In genomic region chr10:132410056-132410778, GRCh38 we compare ENCODE assay signal across 20 cellular contexts. TPM values are rescaled to one million over a fixed set of nuclear protein-coding genes. Genes with fewer than 3 reads are reported as not detected.
DNase-seq lines count a peak whose midpoint lies in the region; ATAC-seq and TF ChIP-seq lines count a peak whose summit lies in the region.
"Had no signal": no experiment of that assay in that cellular context is flagged by ENCODE, and none has a peak within 500 bp of the region (broad histone marks: within the 10 kb centered on the region; RNA-seq: fewer than 3 reads in every experiment).

No MANE protein-coding gene starts in this region.

- H3K9ac ChIP-seq in endodermal cell (ENCODE audit: extremely low read depth, low read length, poor library complexity, severe bottlenecking): no peak overlapping the region
- H3K9ac ChIP-seq in neural progenitor cell: no peak overlapping the region

- intact Hi-C loops in aorta (cut with DNase I): no loop called here

- no peaks in the 10 kb centered on the region for H3F3A ChIP-seq in neural progenitor cell (ENCODE audit: low read depth)

- H3K4me1 ChIP-seq in endodermal cell (ENCODE audit: control insufficient read depth, insufficient read depth, low read length): no peaks in the 10 kb centered on the region
- H3K4me1 ChIP-seq in neural progenitor cell: peaks cover 29% of the 10 kb centered on the region
- no peaks in the 10 kb centered on the region for H3K4me1 ChIP-seq in aorta (ENCODE audit: control insufficient read depth in 1 of 2, insufficient read depth in 2 of 2, low read length in 2 of 2)
- H3K4me1 ChIP-seq: SJCRH30 had no signal

- ATAC-seq in GM21515 (IDR thresholded peaks at IDR 0.05; ENCODE audit: unreplicated experiment) (no peak), aorta (ENCODE audit: low FRiP score) (no peak)
- ATAC-seq: GM12878, HCT116, sciatic nerve had no signal

- no peaks in the 10 kb centered on the region for H3K9me3 Mint-ChIP-seq in activated naive CD4-positive, alpha-beta T cell treated with anti-CD3 and anti-CD28 coated beads, Interleukin-2, amount 50 U/mL, for 24 hours
- no peaks in the 10 kb centered on the region for H3K9me3 Mint-ChIP-seq in endodermal cell
- H3K9me3 Mint-ChIP-seq in neural progenitor cell: no peaks in the 10 kb centered on the region
- no peaks in the 10 kb centered on the region for H3K9me3 Mint-ChIP-seq in type B pancreatic cell
- H3K9me3 Mint-ChIP-seq: activated CD4-positive, alpha-beta T cell treated with anti-CD3 and anti-CD28 coated beads, Interleukin-2, amount 10 ng/mL, durations not matched to agents 7 days and 5 days; CD4-positive, CD25-positive, alpha-beta regulatory T cell had no signal

- H3K4me3 ChIP-seq in endodermal cell (ENCODE audit: low read length) (no peak overlapping the region), neural progenitor cell (no peak overlapping the region), aorta (ENCODE audit: low read length in 2 of 2) (no peak overlapping the region)
- H3K4me3 ChIP-seq: GM12878, SJCRH30 had no signal

- no peaks in the 10 kb centered on the region for H4K20me1 ChIP-seq in neural progenitor cell (ENCODE audit: low read depth)

- H3K27me3 ChIP-seq in endodermal cell (ENCODE audit: control insufficient read depth, insufficient read depth, low read length, poor library complexity, severe bottlenecking) (no peaks in the 10 kb centered on the region), neural progenitor cell (no peaks in the 10 kb centered on the region), aorta (ENCODE audit: control insufficient read depth in 1 of 2, insufficient read depth in 2 of 2, low read length in 1 of 2) (no peaks in the 10 kb centered on the region)
- H3K27me3 ChIP-seq: SJCRH30 had no signal

- H3K27me3 Mint-ChIP-seq in activated naive CD4-positive, alpha-beta T cell treated with anti-CD3 and anti-CD28 coated beads, Interleukin-2, amount 50 U/mL, for 24 hours: no peaks in the 10 kb centered on the region
- H3K27me3 Mint-ChIP-seq in endodermal cell (ENCODE audit: insufficient read depth) (no peaks in the 10 kb centered on the region), neural progenitor cell (ENCODE audit: insufficient read depth, low read depth) (peaks cover 2% of the 10 kb centered on the region), type B pancreatic cell (no peaks in the 10 kb centered on the region)
- H3K27me3 Mint-ChIP-seq: activated CD4-positive, alpha-beta T cell treated with anti-CD3 and anti-CD28 coated beads, Interleukin-2, amount 10 ng/mL, durations not matched to agents 7 days and 5 days; CD4-positive, CD25-positive, alpha-beta regulatory T cell had no signal

- peaks cover 2% of the 10 kb centered on the region for H3K36me3 Mint-ChIP-seq in activated naive CD4-positive, alpha-beta T cell treated with anti-CD3 and anti-CD28 coated beads, Interleukin-2, amount 50 U/mL, for 24 hours
- H3K36me3 Mint-ChIP-seq in endodermal cell (ENCODE audit: low read depth): peaks cover 7% of the 10 kb centered on the region
- H3K36me3 Mint-ChIP-seq in neural progenitor cell: peaks cover 6% of the 10 kb centered on the region
- H3K36me3 Mint-ChIP-seq in type B pancreatic cell: peaks cover 7% of the 10 kb centered on the region

- no peak overlapping the region for H3K4me2 ChIP-seq in neural progenitor cell

- H2AFZ ChIP-seq in neural progenitor cell (replicated peaks): no peak overlapping the region

- no peak overlapping the region for H3K27ac ChIP-seq in endodermal cell (ENCODE audit: low read depth, low read length)
- H3K27ac ChIP-seq in neural progenitor cell: no peak overlapping the region
- no peak overlapping the region for H3K27ac ChIP-seq in aorta (ENCODE audit: low read depth in 1 of 2, low read length in 2 of 2)
- H3K27ac ChIP-seq: 22Rv1, epithelial cell of prostate, SJCRH30 had no signal

- DNase-seq in activated naive CD4-positive, alpha-beta T cell (lab: John Stamatoyannopoulos, UW): no peak
- no peak for DNase-seq in endodermal cell
- DNase-seq in neural progenitor cell (ENCODE audit: low spot score): no peak
- DNase-seq in type B pancreatic cell (ENCODE audit: extremely low spot score, unreplicated experiment): no peak
- DNase-seq in aorta: no peak
- DNase-seq in inferior parietal cortex (ENCODE audit: extremely low spot score): no peak
- DNase-seq: activated CD4-positive, alpha-beta T cell treated with anti-CD3 and anti-CD28 coated beads, Interleukin-2, amount 10 ng/mL, durations not matched to agents 7 days and 5 days; CD4-positive, CD25-positive, alpha-beta regulatory T cell; islet precursor cell; NCI-H2107; SJCRH30; stimulated activated CD4-positive, alpha-beta T cell treated with anti-CD3 and anti-CD28 coated beads, Interleukin-4, amount 100 ng/mL, for 24 hours; T1000 had no signal

- H3K27ac Mint-ChIP-seq in activated naive CD4-positive, alpha-beta T cell treated with anti-CD3 and anti-CD28 coated beads, Interleukin-2, amount 50 U/mL, for 24 hours: peak overlapping the region; percentile 2
- H3K27ac Mint-ChIP-seq in endodermal cell (peak overlapping the region; percentile 52), neural progenitor cell (peak overlapping the region; percentile 78), type B pancreatic cell (peak overlapping the region; percentile 86)
- H3K27ac Mint-ChIP-seq: activated CD4-positive, alpha-beta T cell treated with anti-CD3 and anti-CD28 coated beads, Interleukin-2, amount 10 ng/mL, durations not matched to agents 7 days and 5 days had no signal

- TF ChIP-seq CTCF in endodermal cell (conservative IDR thresholded peaks at IDR 0.05) (no peak), neural progenitor cell (IDR thresholded peaks at IDR 0.05) (no peak), type B pancreatic cell (conservative IDR thresholded peaks at IDR 0.05) (no peak)

- H3K4me1 Mint-ChIP-seq in activated naive CD4-positive, alpha-beta T cell treated with anti-CD3 and anti-CD28 coated beads, Interleukin-2, amount 50 U/mL, for 24 hours: peaks cover 16% of the 10 kb centered on the region
- H3K4me1 Mint-ChIP-seq in endodermal cell: peaks cover 33% of the 10 kb centered on the region
- peaks cover 34% of the 10 kb centered on the region for H3K4me1 Mint-ChIP-seq in neural progenitor cell
- peaks cover 39% of the 10 kb centered on the region for H3K4me1 Mint-ChIP-seq in type B pancreatic cell (ENCODE audit: unreplicated experiment)

- no peak overlapping the region for H3K4me3 Mint-ChIP-seq in activated naive CD4-positive, alpha-beta T cell treated with anti-CD3 and anti-CD28 coated beads, Interleukin-2, amount 50 U/mL, for 24 hours
- no peak overlapping the region for H3K4me3 Mint-ChIP-seq in endodermal cell
- no peak overlapping the region for H3K4me3 Mint-ChIP-seq in neural progenitor cell
- H3K4me3 Mint-ChIP-seq in type B pancreatic cell: peak overlapping the region; percentile 71
- H3K4me3 Mint-ChIP-seq: activated CD4-positive, alpha-beta T cell treated with anti-CD3 and anti-CD28 coated beads, Interleukin-2, amount 10 ng/mL, durations not matched to agents 7 days and 5 days; CD4-positive, CD25-positive, alpha-beta regulatory T cell had no signal

- H3K36me3 ChIP-seq in endodermal cell (ENCODE audit: control insufficient read depth, insufficient read depth, low read length): no peaks in the 10 kb centered on the region
- no peaks in the 10 kb centered on the region for H3K36me3 ChIP-seq in neural progenitor cell
- H3K36me3 ChIP-seq in aorta (ENCODE audit: control insufficient read depth in 1 of 2, insufficient read depth in 2 of 2, low read length in 1 of 2): peaks cover 0 to 2% of the 10 kb centered on the region in 2 donors
- H3K36me3 ChIP-seq: SJCRH30 had no signal

- no peaks in the 10 kb centered on the region for H3K79me2 ChIP-seq in neural progenitor cell (ENCODE audit: low read depth)

- H3K9me3 ChIP-seq in endodermal cell (ENCODE audit: control insufficient read depth, low read length) (no peaks in the 10 kb centered on the region), neural progenitor cell (ENCODE audit: low read depth) (no peaks in the 10 kb centered on the region), aorta (ENCODE audit: control insufficient read depth, low read length) (no peaks in the 10 kb centered on the region)
- H3K9me3 ChIP-seq: SJCRH30 had no signal

- WGBS in endodermal cell (ENCODE audit: insufficient coverage in 1 of 2, insufficient read length in 1 of 2), 2 experiments: 91 to 98% methylated on average over 14 to 28 of the region's 28 CpGs
- WGBS in aorta, 2 donors: 96 to 98% methylated on average over 28 of the region's 28 CpGs

RNA-seq across cellular contexts. Expression of gene PWWP2B, which starts 13.2 kb away (rescaled TPM):
- total RNA-seq in endodermal cell (10 to 100 TPM; 11.4 to 13.9 TPM), neural progenitor cell (ENCODE audit: low replicate concordance) (0.34 and 1.5 TPM in 2 replicates), type B pancreatic cell (ENCODE audit: low replicate concordance) (22.6 and 41.4 TPM in 2 replicates), aorta (1 to 10 TPM; 6.8 to 8.7 TPM)
- 7.5 TPM for polyA plus RNA-seq in endodermal cell (2013, experiment 1 of 2)
- 6.7 TPM for polyA plus RNA-seq in endodermal cell (2013, experiment 2 of 2)
- polyA plus RNA-seq in aorta: 1 to 10 TPM; 2.0 to 3.6 TPM

Comparison
In these comparisons a context has a peak if more than half of its experiments do, and no peak if none do; other contexts are left out.
1. H3K27ac Mint-ChIP-seq: peak in every context shown above with its lines; median percentile 86 in type B pancreatic cell; 78 in neural progenitor cell; 52 in endodermal cell; 2 in activated naive CD4-positive, alpha-beta T cell treated with anti-CD3 and anti-CD28 coated beads, Interleukin-2, amount 50 U/mL, for 24 hours.